In the genomic region with DNA sequence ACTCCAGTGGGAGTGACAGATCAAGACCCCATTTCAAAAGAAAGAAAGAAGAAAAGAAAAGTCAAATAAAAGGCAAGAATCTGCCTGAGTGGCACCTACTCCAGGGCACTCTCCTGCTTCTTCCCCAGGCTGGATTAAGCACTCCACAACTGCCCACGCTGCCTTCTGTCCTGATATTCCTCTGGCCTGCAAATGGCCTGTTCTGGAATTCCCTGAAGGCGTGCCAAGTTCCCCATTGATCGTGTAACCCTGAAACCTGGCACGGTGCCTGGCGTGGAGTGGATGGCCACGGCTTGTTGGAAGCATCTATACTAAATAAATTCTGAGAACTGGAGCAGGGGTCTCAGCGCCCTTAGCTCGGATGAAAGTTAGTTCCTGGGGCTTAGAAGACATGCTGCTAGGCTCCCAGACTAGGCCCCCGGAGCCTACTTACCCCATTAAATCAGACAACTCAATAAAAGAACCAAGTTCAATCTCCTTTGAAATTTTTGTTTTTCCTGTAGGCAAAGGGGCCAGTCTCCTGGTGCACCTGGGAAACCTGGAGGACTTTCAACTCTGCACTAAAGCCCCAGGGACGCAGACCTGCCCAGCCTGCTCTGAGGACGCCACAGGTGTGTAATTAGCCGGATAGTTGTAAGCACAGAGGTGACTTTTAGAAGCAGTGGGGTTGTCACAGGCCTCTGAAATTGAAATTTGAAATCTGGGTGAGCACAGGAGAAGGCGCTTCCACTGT, we compare ENCODE assay signal across 9 cellular contexts. TPM values are rescaled to one million over a fixed set of nuclear protein-coding genes. Genes with fewer than 3 reads are reported as not detected.
DNase-seq lines count a peak whose midpoint lies in the region; ATAC-seq, FAIRE-seq and TF ChIP-seq lines count a peak whose summit lies in the region.
"Had no signal": no experiment of that assay in that cellular context is flagged by ENCODE, and none has a peak within 500 bp of the region (broad histone marks: within the 10 kb centered on the region; RNA-seq: fewer than 3 reads in every experiment).

No MANE protein-coding gene starts in this region.

- H3K4me1 Mint-ChIP-seq in activated T-helper 1 cell treated with anti-CD3 and anti-CD28 coated beads, Interleukin-12 subunit alpha, Interleukin-12 subunit beta, Interleukin-2, Interleukin-4 antibody, amounts not matched to agents 30 ng/mL and 10 ng/mL and 1 ng/mL, durations not matched to agents 14 hours and 24 hours and 36 hours (ENCODE audit: low read depth), result no peaks in the 10 kb centered on the region

- 41 to 43% methylated on average over 13 of the region's 13 CpGs for WGBS in pancreas, 2 donors

- no peaks in the 10 kb centered on the region for H3K27me3 Mint-ChIP-seq in activated T-helper 1 cell treated with anti-CD3 and anti-CD28 coated beads, Interleukin-12 subunit alpha, Interleukin-12 subunit beta, Interleukin-2, Interleukin-4 antibody, amounts not matched to agents 30 ng/mL and 10 ng/mL and 1 ng/mL, durations not matched to agents 14 hours and 24 hours and 36 hours (ENCODE audit: insufficient read depth)

- no peak for FAIRE-seq in pancreas (lab: Jason Lieb, UNC)

- no peak overlapping the region for H3K4me3 ChIP-seq in SJCRH30
- H3K4me3 ChIP-seq in pancreas, result no peak overlapping the region

- no peak overlapping the region for H3K27ac Mint-ChIP-seq in activated T-helper 1 cell treated with anti-CD3 and anti-CD28 coated beads, Interleukin-12 subunit alpha, Interleukin-12 subunit beta, Interleukin-2, Interleukin-4 antibody, amounts not matched to agents 30 ng/mL and 10 ng/mL and 1 ng/mL, durations not matched to agents 14 hours and 24 hours and 36 hours

- H3K36me3 ChIP-seq in SJCRH30 (peaks cover 13% of the 10 kb centered on the region), pancreas (peaks cover 0 to 10% (median 0%) of the 10 kb centered on the region in 3 donors)

- peaks cover 17% of the 10 kb centered on the region for H3K36me3 Mint-ChIP-seq in activated T-helper 1 cell treated with anti-CD3 and anti-CD28 coated beads, Interleukin-12 subunit alpha, Interleukin-12 subunit beta, Interleukin-2, Interleukin-4 antibody, amounts not matched to agents 30 ng/mL and 10 ng/mL and 1 ng/mL, durations not matched to agents 14 hours and 24 hours and 36 hours (ENCODE audit: low read depth)

- H3K4me3 Mint-ChIP-seq in activated T-helper 1 cell treated with anti-CD3 and anti-CD28 coated beads, Interleukin-12 subunit alpha, Interleukin-12 subunit beta, Interleukin-2, Interleukin-4 antibody, amounts not matched to agents 30 ng/mL and 10 ng/mL and 1 ng/mL, durations not matched to agents 14 hours and 24 hours and 36 hours, result no peak overlapping the region

- no peaks in the 10 kb centered on the region for H3K9me3 Mint-ChIP-seq in activated T-helper 1 cell treated with anti-CD3 and anti-CD28 coated beads, Interleukin-12 subunit alpha, Interleukin-12 subunit beta, Interleukin-2, Interleukin-4 antibody, amounts not matched to agents 30 ng/mL and 10 ng/mL and 1 ng/mL, durations not matched to agents 14 hours and 24 hours and 36 hours

- H3K9me3 ChIP-seq in SJCRH30 (replicated peaks) (no peaks in the 10 kb centered on the region), pancreas (no peaks in the 10 kb centered on the region)

- intact Hi-C loops in pancreas (cut with DNase I), result no loop called here
- intact Hi-C loops in activated T-helper 1 cell treated with anti-CD3 and anti-CD28 coated beads, Interleukin-12 subunit alpha, Interleukin-12 subunit beta, Interleukin-2, Interleukin-4 antibody, amounts not matched to agents 30 ng/mL and 10 ng/mL and 1 ng/mL, durations not matched to agents 14 hours and 24 hours and 36 hours (cut with micrococcal nuclease), result no loop called here

- H3K27me3 ChIP-seq in SJCRH30 (no peaks in the 10 kb centered on the region), pancreas (no peaks in the 10 kb centered on the region)

- no peaks in the 10 kb centered on the region for H3K4me1 ChIP-seq in SJCRH30
- peaks cover 0 to 6% (median 5%) of the 10 kb centered on the region in 3 donors for H3K4me1 ChIP-seq in pancreas

- DNase-seq in EH (ENCODE audit: low read depth) (peak; percentile 53), SJCRH30 (peak; percentile 26 to 39), glomerular visceral epithelial cell (ENCODE audit: extremely low spot score) (peak; percentile 35), pancreas (peak; percentile 67 to 89 (median 81))
- DNase-seq in activated effector memory CD4-positive, alpha-beta T cell treated with anti-CD3 and anti-CD28 coated beads, Interleukin-2, amount 50 U/mL, for 16 hours, result no peak
- DNase-seq in activated T-helper 1 cell treated with anti-CD3 and anti-CD28 coated beads, Interleukin-12 subunit alpha, Interleukin-12 subunit beta, Interleukin-2, Interleukin-4 antibody, amounts not matched to agents 30 ng/mL and 10 ng/mL and 1 ng/mL, durations not matched to agents 14 hours and 24 hours and 36 hours (ENCODE audit: low spot score), result no peak

- H3K27ac ChIP-seq in SJCRH30 (no peak overlapping the region), pancreas (no peak overlapping the region)
- H3K27ac ChIP-seq: epithelial cell of prostate had no signal

- no peak for TF ChIP-seq CTCF in pancreas (IDR thresholded peaks at IDR 0.05)

- ATAC-seq in pancreas (peak; percentile 69 to 88 (median 79)), GM19455 (IDR thresholded peaks at IDR 0.05; ENCODE audit: unreplicated experiment) (no peak), GM19328 (IDR thresholded peaks at IDR 0.05; ENCODE audit: unreplicated experiment) (no peak)

RNA-seq across cellular contexts. Expression of a gene that starts 21.9 kb away (rescaled TPM):
- 32.2 and 33.8 TPM in 2 replicates for total RNA-seq in SJCRH30 (2014; rRNA removed; shearing (Covaris generic))
- 10 to 100 TPM in 4 of 6 donors, 1 to 10 TPM in 2; 6.7 to 17.6 (median 11.3) TPM for total RNA-seq in pancreas
- polyA plus RNA-seq in pancreas, result 1 to 10 TPM; 4.5 to 5.3 TPM
- total RNA-seq in activated T-helper 1 cell treated with anti-CD3 and anti-CD28 coated beads, Interleukin-12 subunit alpha, Interleukin-12 subunit beta, Interleukin-2, Interleukin-4 antibody, amounts not matched to agents 30 ng/mL and 10 ng/mL and 1 ng/mL, durations not matched to agents 14 hours and 24 hours and 36 hours, result 28.2 and 28.7 TPM in 2 replicates

RNA-seq across cellular contexts. Expression of a gene that starts 22.6 kb away (rescaled TPM):
- total RNA-seq in SJCRH30 (2014; rRNA removed; shearing (Covaris generic)), result 0.18 and 0.38 TPM in 2 replicates
- total RNA-seq in pancreas, result under 1 TPM in 4 of 6 donors, not detected in 2; 0.06 to 0.25 (median 0.18) TPM
- under 1 TPM in 1 of 2 donors, not detected in 1; 0.02 TPM for polyA plus RNA-seq in pancreas
- 0.17 TPM in 1 of 2 replicates, not detected in the other for total RNA-seq in activated T-helper 1 cell treated with anti-CD3 and anti-CD28 coated beads, Interleukin-12 subunit alpha, Interleukin-12 subunit beta, Interleukin-2, Interleukin-4 antibody, amounts not matched to agents 30 ng/mL and 10 ng/mL and 1 ng/mL, durations not matched to agents 14 hours and 24 hours and 36 hours

RNA-seq across cellular contexts. Expression of a gene that starts 38.6 kb away (rescaled TPM):
- total RNA-seq in SJCRH30 (2014; rRNA removed; shearing (Covaris generic)), result 21.0 and 21.7 TPM in 2 replicates
- 1 to 10 TPM; 2.5 to 8.2 (median 5.5) TPM for total RNA-seq in pancreas
- polyA plus RNA-seq in pancreas, result 1 to 10 TPM; 3.1 TPM
- 24.4 and 26.2 TPM in 2 replicates for total RNA-seq in activated T-helper 1 cell treated with anti-CD3 and anti-CD28 coated beads, Interleukin-12 subunit alpha, Interleukin-12 subunit beta, Interleukin-2, Interleukin-4 antibody, amounts not matched to agents 30 ng/mL and 10 ng/mL and 1 ng/mL, durations not matched to agents 14 hours and 24 hours and 36 hours

Comparison
In these comparisons a context has a peak if more than half of its experiments do, and no peak if none do; other contexts are left out.
1. DNase-seq: peak in EH (single experiment), SJCRH30 (2 of 2), glomerular visceral epithelial cell (single experiment) and pancreas (6 of 6); none in activated effector memory CD4-positive, alpha-beta T cell treated with anti-CD3 and anti-CD28 coated beads, Interleukin-2, amount 50 U/mL, for 16 hours (single experiment) and activated T-helper 1 cell treated with anti-CD3 and anti-CD28 coated beads, Interleukin-12 subunit alpha, Interleukin-12 subunit beta, Interleukin-2, Interleukin-4 antibody, amounts not matched to agents 30 ng/mL and 10 ng/mL and 1 ng/mL, durations not matched to agents 14 hours and 24 hours and 36 hours (single experiment).
2. ATAC-seq: peak in pancreas (4 of 4); none in GM19455 (single experiment) and GM19328 (single experiment).